Comparison of ENCODE assay signal across 1 cellular context in genomic region chr1:37486680-37487618, GRCh38.
TF ChIP-seq lines count a peak whose summit lies in the region.

No MANE protein-coding gene starts in this region.

TF ChIP-seq in HepG2, 621 proteins besides CTCF, POLR2A, EP300 and RAD21 (continued from another document):
- TF ChIP-seq SRY (CRISPR knock-in tag; IDR thresholded peaks at IDR 0.05) (no peak), CEBPB (IDR thresholded peaks at IDR 0.05; ENCODE audit: borderline replicate concordance, low read depth, low read length) (no peak), ARNT2 (CRISPR knock-in tag; IDR thresholded peaks at IDR 0.05; ENCODE audit: low read depth) (0 out of 2 replicates have a peak, but pooled peaks have one; percentile 21), ZNF251 (CRISPR knock-in tag; IDR thresholded peaks at IDR 0.05) (no peak), ZMYM3 (CRISPR knock-in tag; IDR thresholded peaks at IDR 0.05) (no peak), MLX (CRISPR knock-in tag; IDR thresholded peaks at IDR 0.05) (no peak), GMEB1 (CRISPR knock-in tag; IDR thresholded peaks at IDR 0.05; ENCODE audit: borderline replicate concordance) (no peak), KDM4B (CRISPR knock-in tag; IDR thresholded peaks at IDR 0.05) (no peak), AGO2 (optimal IDR thresholded peaks at IDR 0.05; ENCODE audit: low read depth, low read length) (no peak), ZUFSP (CRISPR knock-in tag; IDR thresholded peaks at IDR 0.05; ENCODE audit: borderline replicate concordance) (no peak), TRAFD1 (CRISPR knock-in tag; IDR thresholded peaks at IDR 0.05; ENCODE audit: borderline replicate concordance) (no peak), NFATC3 (CRISPR knock-in tag; IDR thresholded peaks at IDR 0.05) (0 out of 2 replicates have a peak, but pooled peaks have one; percentile 33), ZNF235 (CRISPR knock-in tag; IDR thresholded peaks at IDR 0.05; ENCODE audit: borderline replicate concordance) (no peak), ZNF230 (CRISPR knock-in tag; IDR thresholded peaks at IDR 0.05) (no peak)
